26 cellular contexts compared by ENCODE assay signal in genomic region chr1:230761443-230762167, GRCh38. TPM values are rescaled to one million over a fixed set of nuclear protein-coding genes. Genes with fewer than 3 reads are reported as not detected.
"Had no signal": no experiment of that assay in that cellular context is flagged by ENCODE, and none has a peak within 500 bp of the region (broad histone marks: within the 10 kb centered on the region; RNA-seq: fewer than 3 reads in every experiment).

No MANE protein-coding gene starts in this region.

- H3K27ac ChIP-seq: breast epithelium had no signal

- H3K9me3 ChIP-seq: adrenal gland, breast epithelium had no signal

- H3K27me3 Mint-ChIP-seq: activated CD4-positive, alpha-beta memory T cell treated with anti-CD3 and anti-CD28 coated beads for 36 hours; activated CD4-positive, alpha-beta T cell treated with anti-CD3 and anti-CD28 coated beads, Interleukin-2, amount 10 ng/mL, durations not matched to agents 7 days and 5 days had no signal

- ATAC-seq: activated T-helper 17 cell treated with anti-CD3 and anti-CD28 coated beads, Interleukin-2, amount 50 U/mL, for 72 hours had no signal

- DNase-seq: activated B cell treated with CpG ODN at 0.5 μM for 24 hours; activated CD4-positive, alpha-beta memory T cell treated with anti-CD3 and anti-CD28 coated beads for 36 hours; activated CD4-positive, alpha-beta T cell treated with anti-CD3 and anti-CD28 coated beads for 1 hour; activated CD4-positive, alpha-beta T cell treated with anti-CD3 and anti-CD28 coated beads, Interleukin-2, amount 10 ng/mL, durations not matched to agents 7 days and 5 days; activated CD8-positive, alpha-beta memory T cell treated with anti-CD3 and anti-CD28 coated beads for 24 hours; activated gamma-delta T cell; activated naive CD4-positive, alpha-beta T cell treated with anti-CD3 and anti-CD28 coated beads, Interleukin-2, amount 50 U/mL, for 16 hours; activated naive CD8-positive, alpha-beta T cell treated with anti-CD3 and anti-CD28 coated beads, Interleukin-2, amount 10 ng/mL, durations not matched to agents 7 days and 5 days; activated T-cell treated with anti-CD3 and anti-CD28 coated beads for 4 hours; activated T-cell treated with anti-CD3 and anti-CD28 coated beads, Interleukin-2, amount 50 U/mL, for 48 hours; adrenal gland; anterior cingulate cortex; Kasumi-1; KBM-7; NCI-H146; NCI-H187 treated with DMSO at 0.1 percent for 48 hours; NCI-H2081 treated with DMSO at 0.1 percent for 48 hours; NCI-H446; SIG-M5; T-helper 2 cell; T1000 had no signal

- H3K4me1 ChIP-seq: breast epithelium had no signal

- H3K9me3 Mint-ChIP-seq: activated B cell treated with CpG ODN at 0.5 μM for 24 hours; activated CD4-positive, alpha-beta memory T cell treated with anti-CD3 and anti-CD28 coated beads for 36 hours; activated CD4-positive, alpha-beta T cell treated with anti-CD3 and anti-CD28 coated beads, Interleukin-2, amount 10 ng/mL, durations not matched to agents 7 days and 5 days; activated naive CD8-positive, alpha-beta T cell treated with anti-CD3 and anti-CD28 coated beads, Interleukin-2, amount 10 ng/mL, durations not matched to agents 7 days and 5 days; activated T-helper 17 cell treated with anti-CD3 and anti-CD28 coated beads, Interleukin-2, amount 50 U/mL, for 72 hours; central memory CD8-positive, alpha-beta T cell had no signal

- H3K4me1 Mint-ChIP-seq: activated B cell treated with CpG ODN at 0.5 μM for 24 hours; activated CD4-positive, alpha-beta T cell treated with anti-CD3 and anti-CD28 coated beads, Interleukin-2, amount 10 ng/mL, durations not matched to agents 7 days and 5 days; activated naive CD8-positive, alpha-beta T cell treated with anti-CD3 and anti-CD28 coated beads, Interleukin-2, amount 10 ng/mL, durations not matched to agents 7 days and 5 days; activated T-helper 17 cell treated with anti-CD3 and anti-CD28 coated beads, Interleukin-2, amount 50 U/mL, for 72 hours; central memory CD8-positive, alpha-beta T cell had no signal

- H3K4me3 Mint-ChIP-seq: activated B cell treated with CpG ODN at 0.5 μM for 24 hours; activated CD4-positive, alpha-beta memory T cell treated with anti-CD3 and anti-CD28 coated beads for 36 hours; activated CD4-positive, alpha-beta T cell treated with anti-CD3 and anti-CD28 coated beads, Interleukin-2, amount 10 ng/mL, durations not matched to agents 7 days and 5 days; activated naive CD8-positive, alpha-beta T cell treated with anti-CD3 and anti-CD28 coated beads, Interleukin-2, amount 10 ng/mL, durations not matched to agents 7 days and 5 days; activated T-helper 17 cell treated with anti-CD3 and anti-CD28 coated beads, Interleukin-2, amount 50 U/mL, for 72 hours; central memory CD8-positive, alpha-beta T cell had no signal

- H3K4me3 ChIP-seq: adrenal gland, breast epithelium had no signal

- H3K27me3 ChIP-seq: adrenal gland, breast epithelium had no signal

- H3K36me3 ChIP-seq: adrenal gland, breast epithelium had no signal

- H3K27ac Mint-ChIP-seq: activated B cell treated with CpG ODN at 0.5 μM for 24 hours; activated CD4-positive, alpha-beta memory T cell treated with anti-CD3 and anti-CD28 coated beads for 36 hours; activated CD4-positive, alpha-beta T cell treated with anti-CD3 and anti-CD28 coated beads, Interleukin-2, amount 10 ng/mL, durations not matched to agents 7 days and 5 days; activated naive CD8-positive, alpha-beta T cell treated with anti-CD3 and anti-CD28 coated beads, Interleukin-2, amount 10 ng/mL, durations not matched to agents 7 days and 5 days; activated T-helper 17 cell treated with anti-CD3 and anti-CD28 coated beads, Interleukin-2, amount 50 U/mL, for 72 hours had no signal

- H3K36me3 Mint-ChIP-seq: activated CD4-positive, alpha-beta memory T cell treated with anti-CD3 and anti-CD28 coated beads for 36 hours; activated naive CD8-positive, alpha-beta T cell treated with anti-CD3 and anti-CD28 coated beads, Interleukin-2, amount 10 ng/mL, durations not matched to agents 7 days and 5 days had no signal

- FAIRE-seq: TTC549 had no signal

RNA-seq across cellular contexts. Expression of gene CAPN9, which starts 14.4 kb away (rescaled TPM):
- total RNA-seq: activated B cell treated with CpG ODN at 0.5 μM for 24 hours; activated CD4-positive, alpha-beta memory T cell treated with anti-CD3 and anti-CD28 coated beads for 36 hours; activated CD4-positive, alpha-beta T cell treated with anti-CD3 and anti-CD28 coated beads, Interleukin-2, amount 10 ng/mL, durations not matched to agents 7 days and 5 days; activated naive CD8-positive, alpha-beta T cell treated with anti-CD3 and anti-CD28 coated beads, Interleukin-2, amount 10 ng/mL, durations not matched to agents 7 days and 5 days; activated T-helper 17 cell treated with anti-CD3 and anti-CD28 coated beads, Interleukin-2, amount 50 U/mL, for 72 hours had no signal

RNA-seq across cellular contexts. Expression of gene AGT, which starts 47.7 kb away (rescaled TPM):
- total RNA-seq: activated B cell treated with CpG ODN at 0.5 μM for 24 hours; activated CD4-positive, alpha-beta memory T cell treated with anti-CD3 and anti-CD28 coated beads for 36 hours; activated CD4-positive, alpha-beta T cell treated with anti-CD3 and anti-CD28 coated beads, Interleukin-2, amount 10 ng/mL, durations not matched to agents 7 days and 5 days; activated naive CD8-positive, alpha-beta T cell treated with anti-CD3 and anti-CD28 coated beads, Interleukin-2, amount 10 ng/mL, durations not matched to agents 7 days and 5 days; activated T-helper 17 cell treated with anti-CD3 and anti-CD28 coated beads, Interleukin-2, amount 50 U/mL, for 72 hours; RPMI7951 had no signal
